ENCODE assay signal across 11 cellular contexts in the genomic region with DNA sequence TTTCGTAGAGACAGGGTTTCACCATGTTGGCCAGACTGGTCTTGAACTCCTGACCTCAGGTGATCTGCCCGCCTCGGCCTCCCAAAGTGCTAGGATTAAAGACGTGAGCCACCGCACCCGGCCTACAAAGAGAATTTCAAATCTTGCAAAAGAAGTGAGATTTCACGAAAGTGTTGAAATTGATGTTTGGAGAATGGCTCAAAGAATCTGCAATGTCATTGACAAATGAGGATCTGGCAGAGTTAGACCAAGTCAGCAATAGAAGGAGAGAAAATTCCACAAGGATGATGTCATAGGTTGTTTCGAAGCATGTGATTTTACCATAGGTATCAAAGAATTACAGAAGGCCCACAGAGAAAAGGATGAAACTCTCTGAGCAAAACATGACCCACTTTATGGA.
DNase-seq lines count a peak whose midpoint lies in the region; TF ChIP-seq lines count a peak whose summit lies in the region.
"Had no signal": no experiment of that assay in that cellular context is flagged by ENCODE, and none has a peak within 500 bp of the region (broad histone marks: within the 10 kb centered on the region; RNA-seq: fewer than 3 reads in every experiment).

No MANE protein-coding gene starts in this region.

- peak overlapping the region; percentile 21 for H3K4me3 Mint-ChIP-seq in dendritic cell treated with granulocyte-macrophage colony-stimulating factor and Interleukin-4, amounts not matched to agents 40 ng/mL and 50 ng/mL, for 4 days
- no peak overlapping the region for H3K4me3 Mint-ChIP-seq in mesothelial cell of epicardium
- H3K4me3 Mint-ChIP-seq: central memory CD8-positive, alpha-beta T cell had no signal

- peaks cover 9% of the 10 kb centered on the region for H3K9me3 Mint-ChIP-seq in dendritic cell treated with granulocyte-macrophage colony-stimulating factor and Interleukin-4, amounts not matched to agents 40 ng/mL and 50 ng/mL, for 4 days
- H3K9me3 Mint-ChIP-seq in mesothelial cell of epicardium, result peaks cover 2% of the 10 kb centered on the region
- H3K9me3 Mint-ChIP-seq: central memory CD8-positive, alpha-beta T cell had no signal

- intact Hi-C loops in dendritic cell treated with granulocyte-macrophage colony-stimulating factor and Interleukin-4, amounts not matched to agents 40 ng/mL and 50 ng/mL, for 4 days (cut with micrococcal nuclease), result no loop called here

- peaks cover 6% of the 10 kb centered on the region for H3K36me3 Mint-ChIP-seq in dendritic cell treated with granulocyte-macrophage colony-stimulating factor and Interleukin-4, amounts not matched to agents 40 ng/mL and 50 ng/mL, for 4 days (ENCODE audit: low read depth)
- no peaks in the 10 kb centered on the region for H3K36me3 Mint-ChIP-seq in mesothelial cell of epicardium

- DNase-seq in Daoy (ENCODE audit: low read depth), result peak; percentile 13
- DNase-seq in NOMO-1 (lab: John Stamatoyannopoulos, UW; ENCODE audit: unreplicated experiment in 2 of 2), result peak; percentile 28 to 69
- DNase-seq in mesothelial cell of epicardium (ENCODE audit: low spot score in 2 of 2, unreplicated experiment in 2 of 2), result no peak
- DNase-seq in NK-92 (lab: John Stamatoyannopoulos, UW; ENCODE audit: unreplicated experiment), result no peak
- DNase-seq in cerebellar nuclear complex (lab: John Stamatoyannopoulos, UW), result no peak
- DNase-seq in activated CD8-positive, alpha-beta memory T cell treated with anti-CD3 and anti-CD28 coated beads, Interleukin-2, amount 50 U/mL, for 48 hours, result no peak
- DNase-seq in activated gamma-delta T cell (lab: John Stamatoyannopoulos, UW), result no peak
- DNase-seq: heart right ventricle, NCI-H146 had no signal

- no peak for TF ChIP-seq CTCF in mesothelial cell of epicardium (IDR thresholded peaks at IDR 0.05; ENCODE audit: unreplicated experiment)

- H3K27ac Mint-ChIP-seq in dendritic cell treated with granulocyte-macrophage colony-stimulating factor and Interleukin-4, amounts not matched to agents 40 ng/mL and 50 ng/mL, for 4 days, result peak overlapping the region; percentile 92
- peak overlapping the region; percentile 65 for H3K27ac Mint-ChIP-seq in mesothelial cell of epicardium

- no peaks in the 10 kb centered on the region for H3K27me3 Mint-ChIP-seq in dendritic cell treated with granulocyte-macrophage colony-stimulating factor and Interleukin-4, amounts not matched to agents 40 ng/mL and 50 ng/mL, for 4 days
- no peaks in the 10 kb centered on the region for H3K27me3 Mint-ChIP-seq in mesothelial cell of epicardium (ENCODE audit: low read depth)

- H3K4me1 Mint-ChIP-seq in dendritic cell treated with granulocyte-macrophage colony-stimulating factor and Interleukin-4, amounts not matched to agents 40 ng/mL and 50 ng/mL, for 4 days (ENCODE audit: low read depth), result peaks cover 54% of the 10 kb centered on the region
- H3K4me1 Mint-ChIP-seq in mesothelial cell of epicardium, result peaks cover 28% of the 10 kb centered on the region
- H3K4me1 Mint-ChIP-seq: central memory CD8-positive, alpha-beta T cell had no signal

Comparison
In these comparisons a context has a peak if more than half of its experiments do, and no peak if none do; other contexts are left out.
1. DNase-seq: peak in Daoy (single experiment) and NOMO-1 (2 of 2); none in mesothelial cell of epicardium (0 of 2), NK-92 (single experiment), cerebellar nuclear complex (0 of 2), activated CD8-positive, alpha-beta memory T cell treated with anti-CD3 and anti-CD28 coated beads, Interleukin-2, amount 50 U/mL, for 48 hours (single experiment) and activated gamma-delta T cell (single experiment).